8 cellular contexts compared by ENCODE assay signal in the genomic region with DNA sequence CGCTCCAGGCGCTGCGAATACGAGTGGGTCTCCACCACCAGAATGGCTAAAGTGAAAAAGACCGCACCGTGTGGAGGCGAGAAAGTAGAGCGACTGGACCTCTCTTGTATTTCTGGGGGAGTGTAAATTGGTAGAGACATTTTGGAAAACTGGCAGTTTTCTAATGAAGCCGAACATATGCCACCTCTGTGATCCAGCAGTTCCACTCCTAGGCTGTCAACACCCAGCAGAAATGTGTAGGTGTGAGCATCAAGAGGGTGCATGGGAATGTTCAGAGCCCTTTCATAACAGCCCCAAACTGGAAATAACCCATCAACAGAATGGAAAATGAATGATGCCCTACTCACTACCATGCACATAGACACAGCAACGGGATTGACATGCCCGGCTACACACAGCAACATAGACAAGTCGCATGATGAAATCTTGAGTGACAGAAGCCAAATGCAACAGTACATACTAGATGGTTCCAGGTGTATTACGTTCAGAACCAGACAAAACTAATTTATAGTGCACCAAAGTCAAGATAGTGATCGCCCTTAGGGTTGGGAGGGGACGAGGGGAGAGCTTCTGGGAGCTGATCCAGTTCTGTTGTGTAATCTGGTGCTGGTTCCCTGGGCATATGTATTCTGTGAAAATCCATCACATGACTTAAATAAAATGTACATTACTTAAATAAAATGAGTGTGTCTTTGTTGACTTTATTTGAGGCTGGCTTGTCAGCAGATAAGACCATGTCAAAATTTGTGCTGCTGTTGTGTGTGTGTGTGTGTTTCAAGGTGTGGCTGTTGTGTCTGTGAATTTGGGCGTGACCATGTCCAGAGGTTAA. TPM values are rescaled to one million over a fixed set of nuclear protein-coding genes. Genes with fewer than 3 reads are reported as not detected.
DNase-seq lines count a peak whose midpoint lies in the region; ATAC-seq and TF ChIP-seq lines count a peak whose summit lies in the region.

No MANE protein-coding gene starts in this region.

- TF ChIP-seq CTCF in RWPE2 (IDR thresholded peaks at IDR 0.05; ENCODE audit: poor library complexity, severe bottlenecking) (no peak), esophagus squamous epithelium (IDR thresholded peaks at IDR 0.05) (no peak), psoas muscle (IDR thresholded peaks at IDR 0.05) (no peak)

- ATAC-seq in RWPE2 (ENCODE audit: low read depth) (no peak), psoas muscle (no peak)

- no peak for TF ChIP-seq POLR2A in esophagus squamous epithelium (IDR thresholded peaks at IDR 0.05)

- WGBS in esophagus squamous epithelium, 2 donors = 16 to 28% methylated on average over 9 to 16 of the region's 16 CpGs
- WGBS in psoas muscle, 3 donors = 35 to 46% (median 36%) methylated on average over 16 of the region's 16 CpGs

- H3K27ac ChIP-seq in RWPE2 (ENCODE audit: poor library complexity, severe bottlenecking) (peak overlapping the region; percentile 92), esophagus squamous epithelium (peak overlapping the region; percentile 97 to 100 (median 98)), psoas muscle (peak overlapping the region; percentile 93)

- H3K27me3 ChIP-seq in RWPE2 (ENCODE audit: insufficient read depth, poor library complexity, severe bottlenecking) = no peaks in the 10 kb centered on the region
- H3K27me3 ChIP-seq in esophagus squamous epithelium = no peaks in the 10 kb centered on the region
- H3K27me3 ChIP-seq in psoas muscle (ENCODE audit: insufficient read depth in 3 of 3, low read length in 2 of 3) = no peaks in the 10 kb centered on the region

- H3K4me3 ChIP-seq in GM08714 (ENCODE audit: low read length) (peak overlapping the region; percentile 24; the same call in 1 of the 2 replicates), RWPE2 (ENCODE audit: severe bottlenecking) (peak overlapping the region; percentile 82), esophagus squamous epithelium (peak overlapping the region; percentile 59 to 94 (median 78)), psoas muscle (peak overlapping the region; percentile 95)

- H3K4me1 ChIP-seq in RWPE2 (ENCODE audit: insufficient read depth, poor library complexity, severe bottlenecking) = peaks cover 21% of the 10 kb centered on the region
- peaks cover 35 to 56% (median 42%) of the 10 kb centered on the region in 3 donors for H3K4me1 ChIP-seq in esophagus squamous epithelium
- H3K4me1 ChIP-seq in psoas muscle = peaks cover 13% of the 10 kb centered on the region

- DNase-seq in RWPE2 (ENCODE audit: low spot score) = no peak
- DNase-seq in esophagus squamous epithelium (lab: John Stamatoyannopoulos, UW) = no peak
- no peak for DNase-seq in psoas muscle
- DNase-seq in cerebellar nuclear complex (lab: John Stamatoyannopoulos, UW) = no peak
- no peak for DNase-seq in inferior parietal cortex (ENCODE audit: extremely low spot score)
- no peak for DNase-seq in D341Med (ENCODE audit: low spot score)
- DNase-seq in activated CD8-positive, alpha-beta memory T cell treated with anti-CD3 and anti-CD28 coated beads, Interleukin-2, amount 50 U/mL, for 4 hours = no peak

- H3K9me3 ChIP-seq in RWPE2 (ENCODE audit: severe bottlenecking) = no peaks in the 10 kb centered on the region
- H3K9me3 ChIP-seq in esophagus squamous epithelium = no peaks in the 10 kb centered on the region
- no peaks in the 10 kb centered on the region for H3K9me3 ChIP-seq in psoas muscle

- intact Hi-C loops in esophagus squamous epithelium (cut with DNase I) (no loop called here), psoas muscle (cut with DNase I) (loop anchor here in 1 of 2 donors (2.0 kb wide), 1 partner anchor 20 kb away; no protein-coding TSS in a partner anchor)

- peaks cover 10% of the 10 kb centered on the region for H3K36me3 ChIP-seq in RWPE2 (ENCODE audit: low read depth)
- H3K36me3 ChIP-seq in esophagus squamous epithelium = peaks cover 0 to 28% (median 3%) of the 10 kb centered on the region in 3 donors
- H3K36me3 ChIP-seq in psoas muscle (ENCODE audit: insufficient read depth in 1 of 2, low read depth in 1 of 2) = peaks cover 0 to 14% of the 10 kb centered on the region in 2 donors

RNA-seq across cellular contexts. Expression of gene BCL7C, which starts 0.9 kb away (rescaled TPM):
- 10 to 100 TPM; 16.2 to 41.4 (median 25.8) TPM for total RNA-seq in esophagus squamous epithelium
- 10 to 100 TPM; 13.9 to 18.1 (median 15.1) TPM for total RNA-seq in psoas muscle
- polyA plus RNA-seq in psoas muscle = 10 to 100 TPM; 18.9 to 40.9 (median 30.2) TPM

RNA-seq across cellular contexts. Expression of gene CTF1, which starts 1.7 kb away (rescaled TPM):
- total RNA-seq in esophagus squamous epithelium (1 to 10 TPM in 3 of 4 donors, under 1 TPM in 1; 0.53 to 3.6 (median 1.8) TPM), psoas muscle (10 to 100 TPM in 1 of 4 donors, 1 to 10 TPM in 3; 8.5 to 16.6 (median 9.4) TPM)
- 1 to 10 TPM; 4.9 to 5.5 (median 5.2) TPM for polyA plus RNA-seq in psoas muscle

RNA-seq across cellular contexts. Expression of gene FBXL19, which starts 28.6 kb away (rescaled TPM):
- 10 to 100 TPM; 17.0 to 28.7 (median 25.1) TPM for total RNA-seq in esophagus squamous epithelium
- 1 to 10 TPM; 3.4 to 4.2 (median 4.1) TPM for total RNA-seq in psoas muscle
- 1 to 10 TPM; 2.8 to 5.4 (median 2.8) TPM for polyA plus RNA-seq in psoas muscle

RNA-seq across cellular contexts. Expression of gene ORAI3, which starts 54.1 kb away (rescaled TPM):
- 10 to 100 TPM in 3 of 4 donors, 1 to 10 TPM in 1; 4.0 to 28.6 (median 18.0) TPM for total RNA-seq in esophagus squamous epithelium
- total RNA-seq in psoas muscle = 1 to 10 TPM; 3.6 to 5.8 (median 5.5) TPM
- 1 to 10 TPM; 3.5 to 6.0 (median 4.0) TPM for polyA plus RNA-seq in psoas muscle

Comparison
In these comparisons a context has a peak if more than half of its experiments do, and no peak if none do; other contexts are left out.
1. H3K4me3 ChIP-seq: peak in every context shown above with its lines; median percentile 95 in psoas muscle; 82 in RWPE2; 78 in esophagus squamous epithelium; 24 in GM08714.